20 cellular contexts compared by ENCODE assay signal in genomic region chr12:89556976-89557375, GRCh38. TPM values are rescaled to one million over a fixed set of nuclear protein-coding genes. Genes with fewer than 3 reads are reported as not detected.
A peak's percentile ranks its signal among the peaks of the same experiment; 100 is the strongest.
DNase-seq lines count a peak whose midpoint lies in the region; ATAC-seq and TF ChIP-seq lines count a peak whose summit lies in the region.
"Had no signal": no experiment of that assay in that cellular context is flagged by ENCODE, and none has a peak within 500 bp of the region (broad histone marks: within the 10 kb centered on the region; RNA-seq: fewer than 3 reads in every experiment).

No MANE protein-coding gene starts in this region.

- CTCF ChIA-PET in HCT116 (lab: Charles Lee): interaction anchor here (1.5 kb wide), 1 partner anchor 14 kb away, joined by 3 read pairs; no protein-coding TSS in a partner anchor

- H3K4me1 ChIP-seq in HCT116 (ENCODE audit: control insufficient read depth in 1 of 2, insufficient read depth in 2 of 2, low read length in 2 of 2) (peaks cover 5 to 15% of the 10 kb centered on the region in 2 experiments; a peak in 3 of 4 replicates), SJCRH30 (peaks cover 9% of the 10 kb centered on the region)
- H3K4me1 ChIP-seq: breast epithelium, parathyroid adenoma, upper lobe of left lung had no signal

- no peak for TF ChIP-seq RAD21 in HCT116 (IDR thresholded peaks at IDR 0.05; ENCODE audit: low read depth)

- H3K9me3 ChIP-seq in HCT116 (ENCODE audit: control insufficient read depth in 1 of 2, insufficient read depth in 1 of 2, low read depth in 1 of 2, low read length in 2 of 2) (no peaks in the 10 kb centered on the region), SJCRH30 (replicated peaks) (no peaks in the 10 kb centered on the region; the same call in 1 of the 2 replicates)
- H3K9me3 ChIP-seq: breast epithelium, upper lobe of left lung had no signal

- H4K20me1 ChIP-seq in HCT116 (ENCODE audit: insufficient read depth): no peaks in the 10 kb centered on the region

- no TSS peak for BruUV-seq in HCT116 (replicated peaks; lab: Mats Ljungman, UMichigan)

- no peaks in the 10 kb centered on the region for H3K9me2 ChIP-seq in HCT116 (ENCODE audit: insufficient read depth)

- no peak for ATAC-seq in HCT116
- ATAC-seq in GM21367 (IDR thresholded peaks at IDR 0.05; ENCODE audit: unreplicated experiment): no peak
- ATAC-seq in GM19324 (IDR thresholded peaks at IDR 0.05; ENCODE audit: low FRiP score, unreplicated experiment): no peak
- ATAC-seq in HG03139 (IDR thresholded peaks at IDR 0.05; ENCODE audit: unreplicated experiment): no peak
- ATAC-seq: activated CD4-positive, alpha-beta T cell treated with anti-CD3 and anti-CD28 coated beads for 36 hours; GM23338; naive thymus-derived CD8-positive, alpha-beta T cell; Panc1 had no signal

- H3K4me2 ChIP-seq in HCT116 (ENCODE audit: low read length): peak overlapping the region; percentile 45
- H3K4me2 ChIP-seq: GM23338 had no signal

- peak; percentile 45 for DNase-seq in HCT116 (ENCODE audit: low read depth, low spot score)
- DNase-seq in NCI-H1048 (lab: John Stamatoyannopoulos, UW): peak; percentile 71
- DNase-seq in SJCRH30: peak; percentile 38 to 88
- DNase-seq in lung microvascular endothelial cell (ENCODE audit: low read depth in 2 of 2): peak; percentile 21 to 56
- DNase-seq: activated CD4-positive, alpha-beta T cell treated with anti-CD3 and anti-CD28 coated beads for 36 hours; COR-L47; cortex of kidney; hippocampal formation; naive thymus-derived CD8-positive, alpha-beta T cell; NCI-H187 treated with DMSO at 0.1 percent for 48 hours; NCI-H774; stimulated activated CD4-positive, alpha-beta T cell treated with anti-CD3 and anti-CD28 coated beads, Interleukin-2, amount 100 ng/mL, for 48 hours; upper lobe of left lung had no signal

- no peak overlapping the region for H3K9ac ChIP-seq in HCT116 (ENCODE audit: low read length)
- H3K9ac ChIP-seq: parathyroid adenoma had no signal

- no peak overlapping the region for H3K27ac ChIP-seq in HCT116 (ENCODE audit: low read depth, low read length)
- no peak overlapping the region for H3K27ac ChIP-seq in SJCRH30
- H3K27ac ChIP-seq: breast epithelium, parathyroid adenoma, upper lobe of left lung had no signal

- RAD21 ChIA-PET in HCT116 (lab: Charles Lee; ENCODE audit: low non-redundant PET in 1 of 2, low total read pairs in 2 of 2, uncharacterized antibody in 2 of 2, unreplicated experiment in 2 of 2): no interaction called here

- no peaks in the 10 kb centered on the region for H3K27me3 ChIP-seq in HCT116 (ENCODE audit: insufficient read depth, low read length)
- H3K27me3 ChIP-seq in SJCRH30: no peaks in the 10 kb centered on the region
- H3K27me3 ChIP-seq: breast epithelium, upper lobe of left lung had no signal

- H3K79me2 ChIP-seq in HCT116 (ENCODE audit: insufficient read depth, low read length): no peaks in the 10 kb centered on the region
- H3K79me2 ChIP-seq: parathyroid adenoma had no signal

- POLR2A ChIA-PET in HCT116 (lab: Charles Lee): interaction anchor here (0.7 kb wide), 1 partner anchor 21 kb away, joined by 3 read pairs; no protein-coding TSS in a partner anchor

- no peak overlapping the region for H3K4me3 ChIP-seq in HCT116 (replicated peaks in 1 of 2; ENCODE audit: low read depth in 1 of 2, low read length in 2 of 2)
- H3K4me3 ChIP-seq in SJCRH30: no peak overlapping the region
- H3K4me3 ChIP-seq: breast epithelium, GM23338, upper lobe of left lung had no signal

- intact Hi-C loops in HCT116 (cut with micrococcal nuclease): no loop called here

- H2AFZ ChIP-seq in HCT116 (ENCODE audit: low read depth, low read length, poor library complexity, severe bottlenecking): no peak overlapping the region
- H2AFZ ChIP-seq: GM23338, parathyroid adenoma had no signal

- TF ChIP-seq CTCF in HCT116 (IDR thresholded peaks at IDR 0.05 in 2 of 3, conservative IDR thresholded peaks at IDR 0.05 in 1 of 3; ENCODE audit: borderline replicate concordance in 1 of 3, insufficient read depth in 1 of 3, low read depth in 2 of 3, low read length in 2 of 3): no peak

- H3K36me3 ChIP-seq in HCT116 (ENCODE audit: control insufficient read depth in 1 of 2, insufficient read depth in 2 of 2, low read length in 2 of 2) (no peaks in the 10 kb centered on the region), SJCRH30 (no peaks in the 10 kb centered on the region)
- H3K36me3 ChIP-seq: breast epithelium, upper lobe of left lung had no signal

- no peak for TF ChIP-seq POLR2A in HCT116 (IDR thresholded peaks at IDR 0.05; ENCODE audit: borderline replicate concordance, extremely low read depth, insufficient read depth, insufficient read length)

TF ChIP-seq in HCT116, 20 proteins besides CTCF, POLR2A, EP300 and RAD21:
- no peak for TF ChIP-seq EZH2 (IDR thresholded peaks at IDR 0.05)
- no peak for TF ChIP-seq POLR2AphosphoS5 (IDR thresholded peaks at IDR 0.05; ENCODE audit: low read depth, low read length)
- no peak for TF ChIP-seq MAX (IDR thresholded peaks at IDR 0.05)
- no peak for TF ChIP-seq ZBTB33 (IDR thresholded peaks at IDR 0.05; ENCODE audit: extremely low read depth, insufficient replicate concordance, low read length)
- TF ChIP-seq SRF (IDR thresholded peaks at IDR 0.05; ENCODE audit: low read depth): no peak
- TF ChIP-seq REST (IDR thresholded peaks at IDR 0.05; ENCODE audit: low read depth): no peak
- TF ChIP-seq ELF1 (IDR thresholded peaks at IDR 0.05; ENCODE audit: borderline replicate concordance, low read depth): no peak

RNA-seq across cellular contexts. Expression of gene POC1B, which starts 31.1 kb away (rescaled TPM):
- total RNA-seq in HCT116 (2021; ENCODE audit: unreplicated experiment) (14.3 TPM), lung microvascular endothelial cell (13.1 and 14.6 TPM in 2 replicates)
- 7.2 and 8.6 TPM in 2 replicates for polyA plus RNA-seq in HCT116 (2012)
- 32.9 and 35.3 TPM in 2 replicates for total RNA-seq in SJCRH30 (2014; rRNA removed; shearing (Covaris generic))

RNA-seq across cellular contexts. Expression of gene GALNT4, which starts 32.4 kb away (rescaled TPM):
- total RNA-seq in HCT116 (2021; ENCODE audit: unreplicated experiment): 2.8 TPM
- 0.60 and 0.77 TPM in 2 replicates for polyA plus RNA-seq in HCT116 (2012)
- 4.5 and 4.7 TPM in 2 replicates for total RNA-seq in SJCRH30 (2014; rRNA removed; shearing (Covaris generic))
- 9.7 and 14.4 TPM in 2 replicates for total RNA-seq in lung microvascular endothelial cell
